ENCODE assay signal across 32 cellular contexts in genomic region chr13:109329175-109329574, GRCh38.
"Had no signal": no experiment of that assay in that cellular context is flagged by ENCODE, and none has a peak within 500 bp of the region (broad histone marks: within the 10 kb centered on the region; RNA-seq: fewer than 3 reads in every experiment).

No MANE protein-coding gene starts in this region.

- H3K9me3 ChIP-seq: adrenal gland, ascending aorta, body of pancreas, breast epithelium had no signal

- DNase-seq: activated effector memory CD4-positive, alpha-beta T cell treated with anti-CD3 and anti-CD28 coated beads, Interleukin-2, amount 50 U/mL, for 16 hours; activated effector memory CD4-positive, alpha-beta T cell treated with Interleukin-2 at 50 U/mL for 16 hours; activated gamma-delta T cell; activated gamma-delta T cell treated with Interleukin-2 at 50 U/mL for 16 hours; activated naive CD4-positive, alpha-beta T cell; activated naive CD4-positive, alpha-beta T cell treated with anti-CD3 and anti-CD28 coated beads for 36 hours; activated naive CD4-positive, alpha-beta T cell treated with anti-CD3 and anti-CD28 coated beads, Interleukin-2, amount 10 ng/mL, durations not matched to agents 7 days and 5 days; activated naive CD4-positive, alpha-beta T cell treated with anti-CD3 and anti-CD28 coated beads, Interleukin-2, amount 50 U/mL, for 16 hours; activated naive CD4-positive, alpha-beta T cell treated with Interleukin-2 at 50 U/mL for 16 hours; activated naive CD8-positive, alpha-beta T cell treated with anti-CD3 and anti-CD28 coated beads for 36 hours; activated naive CD8-positive, alpha-beta T cell treated with anti-CD3 and anti-CD28 coated beads, Interleukin-2, amount 10 ng/mL, durations not matched to agents 7 days and 5 days; activated naive CD8-positive, alpha-beta T cell treated with anti-CD3 and anti-CD28 coated beads, Interleukin-2, amount 50 U/mL, for 24 hours; activated T-cell treated with anti-CD3 and anti-CD28 coated beads, Interleukin-2, amount 50 U/mL, for 1 hour; activated T-cell treated with anti-CD3 and anti-CD28 coated beads, Interleukin-2, amount 50 U/mL, for 24 hours; activated T-cell treated with anti-CD3 and anti-CD28 coated beads, Interleukin-2, amount 50 U/mL, for 4 hours; activated T-cell treated with anti-CD3 and anti-CD28 coated beads, Interleukin-2, amount 50 U/mL, for 48 hours; activated T-cell treated with anti-CD3 and anti-CD28 coated beads, Interleukin-2, amount 50 U/mL, for 72 hours; amniotic stem cell; amygdala; anterior cingulate cortex; aorta; body of pancreas; brain microvascular endothelial cell; caudate nucleus; central memory CD4-positive, alpha-beta T cell; cerebellar nuclear complex had no signal

- H3K4me1 ChIP-seq: adrenal gland, ascending aorta, body of pancreas, breast epithelium had no signal

- H3K36me3 ChIP-seq: adrenal gland, ascending aorta, brain microvascular endothelial cell, breast epithelium, cardiac muscle cell had no signal

- H3K4me3 ChIP-seq: adrenal gland, ascending aorta, body of pancreas, breast epithelium, cardiac muscle cell had no signal

- ATAC-seq: activated naive CD4-positive, alpha-beta T cell treated with anti-CD3 and anti-CD28 coated beads, Interleukin-2, amount 50 U/mL, for 72 hours; activated naive CD8-positive, alpha-beta T cell treated with anti-CD3 and anti-CD28 coated beads, Interleukin-2, amount 50 U/mL, for 24 hours; activated T-cell treated with anti-CD3 and anti-CD28 coated beads, Interleukin-2, amount 50 U/mL, for 4 hours; activated T-cell treated with anti-CD3 and anti-CD28 coated beads, Interleukin-2, amount 50 U/mL, for 72 hours; activated T-helper 17 cell treated with anti-CD3 and anti-CD28 coated beads, Interleukin-2, amount 50 U/mL, for 72 hours; body of pancreas had no signal

- H3K27ac ChIP-seq: adrenal gland, ascending aorta, body of pancreas, brain microvascular endothelial cell, breast epithelium, cardiac muscle cell had no signal

- H3K27me3 ChIP-seq: adrenal gland, ascending aorta, body of pancreas, brain microvascular endothelial cell, breast epithelium, cardiac muscle cell had no signal
